20 cellular contexts compared by ENCODE assay signal in genomic region chr5:28500511-28500910, GRCh38.
"Had no signal": no experiment of that assay in that cellular context is flagged by ENCODE, and none has a peak within 500 bp of the region (broad histone marks: within the 10 kb centered on the region; RNA-seq: fewer than 3 reads in every experiment).

No MANE protein-coding gene starts in this region.

- ATAC-seq: T-cell had no signal

- H3K27me3 ChIP-seq: MG63, SJCRH30 had no signal

- H3K36me3 ChIP-seq: MG63, SJCRH30 had no signal

- DNase-seq: KBM-7, MG63, NCI-H1092, NCI-H1105 treated with DMSO at 0.1 percent for 48 hours, NCI-H1417 treated with DMSO at 0.1 percent for 48 hours, NCI-H146, NCI-H1694 treated with DMSO at 0.1 percent for 48 hours, NCI-H1930, NCI-H2081, NCI-H2107, NCI-H2227 treated with DMSO at 0.1 percent for 48 hours, NCI-H526 treated with DMSO at 0.1 percent for 48 hours, NCI-H748 treated with DMSO at 0.1 percent for 48 hours, Right ventricle myocardium superior, RPMI8226, SJCRH30, SW 1271, T-cell had no signal

- H3K27ac ChIP-seq: SJCRH30, SK-N-MC had no signal

- FAIRE-seq: RCC 7860 had no signal

- H3K9me3 ChIP-seq: MG63, SJCRH30 had no signal

- H3K4me1 ChIP-seq: SJCRH30 had no signal

- H3K4me3 ChIP-seq: MG63, SJCRH30, SK-N-MC had no signal
